Comparison of ENCODE assay signal across 15 cellular contexts in the genomic region with DNA sequence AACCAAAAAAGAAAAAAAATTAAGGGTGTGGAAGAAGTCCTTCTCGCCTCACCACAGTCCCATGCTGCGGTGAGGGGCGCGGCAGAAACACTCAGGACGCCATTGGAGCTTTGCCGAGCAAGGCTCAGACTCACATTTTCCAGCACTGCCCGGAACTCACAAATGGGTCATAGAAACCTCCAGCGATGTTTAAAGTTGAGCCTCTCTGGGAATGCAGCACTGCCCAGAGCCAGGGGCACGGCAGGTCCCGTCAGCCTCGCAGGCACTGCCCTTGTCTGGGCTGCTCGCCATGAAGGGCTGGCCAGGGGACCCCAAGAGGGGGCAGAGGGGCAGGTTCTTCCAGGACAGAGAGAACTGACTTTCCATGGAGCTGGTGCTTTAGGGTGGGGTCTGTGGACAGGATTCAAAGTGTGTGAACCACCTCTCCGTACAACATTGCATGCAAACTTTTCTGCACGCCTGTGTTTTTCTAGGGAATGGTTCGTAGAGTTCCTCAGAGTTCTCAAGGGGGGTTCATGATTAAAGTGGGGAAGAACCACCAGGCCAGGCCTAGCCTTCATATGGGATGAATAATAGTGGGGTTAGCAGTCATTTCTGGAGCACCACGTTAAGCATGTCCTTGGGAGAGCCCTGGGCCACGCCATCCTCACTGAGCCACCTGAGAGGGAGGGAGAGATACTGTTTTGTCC. TPM values are rescaled to one million over a fixed set of nuclear protein-coding genes. Genes with fewer than 3 reads are reported as not detected.
DNase-seq lines count a peak whose midpoint lies in the region; ATAC-seq and TF ChIP-seq lines count a peak whose summit lies in the region.
"Had no signal": no experiment of that assay in that cellular context is flagged by ENCODE, and none has a peak within 500 bp of the region (broad histone marks: within the 10 kb centered on the region; RNA-seq: fewer than 3 reads in every experiment).

No MANE protein-coding gene starts in this region.

- H3K4me1 ChIP-seq in right atrium auricular region (peaks cover 0 to 7% of the 10 kb centered on the region in 2 donors), skeletal muscle tissue (ENCODE audit: control insufficient read depth in 3 of 3, insufficient read depth in 3 of 3, low read length in 3 of 3) (peaks cover 12 to 16% (median 13%) of the 10 kb centered on the region in 3 donors)
- H3K4me1 ChIP-seq: BE2C had no signal

- no peak overlapping the region for H3K4me3 ChIP-seq in AG04450 (ENCODE audit: low read depth, low read length)
- H3K4me3 ChIP-seq in right atrium auricular region = no peak overlapping the region
- no peak overlapping the region for H3K4me3 ChIP-seq in skeletal muscle tissue (ENCODE audit: low read length in 3 of 3)
- H3K4me3 ChIP-seq: GM12878 had no signal

- H3K36me3 ChIP-seq in right atrium auricular region (no peaks in the 10 kb centered on the region), skeletal muscle tissue (ENCODE audit: control insufficient read depth in 3 of 3, insufficient read depth in 3 of 3, low read length in 3 of 3) (no peaks in the 10 kb centered on the region)
- H3K36me3 ChIP-seq: BE2C, WERI-Rb-1 had no signal

- H3K9ac ChIP-seq in skeletal muscle tissue (ENCODE audit: low read depth in 1 of 3, low read length in 3 of 3) = peak overlapping the region in 1 of 3 donors; percentile 8

- H3K27ac ChIP-seq in AG04450 (ENCODE audit: low read depth, low read length) = peak overlapping the region; percentile 70
- H3K27ac ChIP-seq in right atrium auricular region = peak overlapping the region; percentile 36 to 43
- peak overlapping the region; percentile 58 for H3K27ac ChIP-seq in skeletal muscle tissue (ENCODE audit: low read depth, low read length)
- H3K27ac ChIP-seq: WERI-Rb-1 had no signal

- POLR2A ChIA-PET in AG04450 (lab: Yijun Ruan, JAX) = no interaction called here

- no peak for DNase-seq in AG04450 (ENCODE audit: low read depth, low spot score)
- DNase-seq in amniotic stem cell (lab: John Stamatoyannopoulos, UW) = peak; percentile 67
- DNase-seq in right atrium auricular region (ENCODE audit: low spot score) = peak; percentile 76
- DNase-seq in stimulated activated CD4-positive, alpha-beta T cell treated with anti-CD3 and anti-CD28 coated beads, Interleukin-15, amount 100 ng/mL, for 24 hours = no peak
- DNase-seq in NCI-H2107 treated with DMSO at 0.1 percent for 48 hours (lab: John Stamatoyannopoulos, UW; ENCODE audit: unreplicated experiment) = no peak
- no peak for DNase-seq in NCI-H2227 treated with DMSO at 0.1 percent for 48 hours (lab: John Stamatoyannopoulos, UW)
- DNase-seq: activated naive CD4-positive, alpha-beta T cell treated with anti-CD3 and anti-CD28 coated beads, Interleukin-2, amount 10 ng/mL, durations not matched to agents 7 days and 5 days; BE2C; erythroblast; NCI-H1930; WERI-Rb-1 had no signal

- CTCF ChIA-PET in AG04450 (lab: Charles Lee) = interaction anchor here (1.7 to 3.0 kb wide), 2 partner anchors 23 to 34 kb away, joined by 5 to 13 read pairs; no protein-coding TSS in a partner anchor

- H3K27me3 ChIP-seq in AG04450 (ENCODE audit: control insufficient read depth, insufficient read depth, low read length) (no peaks in the 10 kb centered on the region), right atrium auricular region (no peaks in the 10 kb centered on the region), skeletal muscle tissue (ENCODE audit: control insufficient read depth in 3 of 3, insufficient read depth in 3 of 3, low read length in 3 of 3) (peaks cover 28 to 43% (median 38%) of the 10 kb centered on the region in 3 donors)
- H3K27me3 ChIP-seq: BE2C had no signal

- H3K9me3 ChIP-seq in AG04450 (ENCODE audit: control insufficient read depth, insufficient read depth, low read length) (no peaks in the 10 kb centered on the region), right atrium auricular region (no peaks in the 10 kb centered on the region), skeletal muscle tissue (ENCODE audit: control insufficient read depth in 3 of 3, low read length in 3 of 3) (no peaks in the 10 kb centered on the region)
- H3K9me3 ChIP-seq: BE2C had no signal

- ATAC-seq in HG03135 (IDR thresholded peaks at IDR 0.05; ENCODE audit: unreplicated experiment) = no peak
- ATAC-seq: GM12878 had no signal

- TF ChIP-seq CTCF in AG04450 (IDR thresholded peaks at IDR 0.05; ENCODE audit: low read depth, low read length) = no peak
- no peak for TF ChIP-seq CTCF in right atrium auricular region (IDR thresholded peaks at IDR 0.05)

RNA-seq across cellular contexts. Expression of gene PRRX2, which starts 38.4 kb away (rescaled TPM):
- 8.3 and 15.0 TPM in 2 replicates for polyA plus RNA-seq in AG04450 (2011; rRNA removed)
- 4.0 and 4.2 TPM in 2 replicates for polyA minus RNA-seq in AG04450 (2011; rRNA and poly(A)+ RNA removed)
- 1 to 10 TPM; 1.1 to 6.9 TPM for total RNA-seq in right atrium auricular region
- total RNA-seq in skeletal muscle tissue = 3.1 TPM
- total RNA-seq: cerebellum, GM12878 had no signal
- polyA plus RNA-seq: GM12878 had no signal

RNA-seq across cellular contexts. Expression of gene PTGES, which starts 49.0 kb away (rescaled TPM):
- polyA plus RNA-seq in AG04450 (2011; rRNA removed) = 17.0 and 21.4 TPM in 2 replicates
- 14.2 and 19.9 TPM in 2 replicates for polyA minus RNA-seq in AG04450 (2011; rRNA and poly(A)+ RNA removed)
- 1 to 10 TPM; 1.1 to 2.6 TPM for total RNA-seq in right atrium auricular region
- 12.5 TPM for total RNA-seq in skeletal muscle tissue
- total RNA-seq: GM12878 had no signal

Comparison
In these comparisons a context has a peak if more than half of its experiments do, and no peak if none do; other contexts are left out.
1. DNase-seq: peak in amniotic stem cell (single experiment) and right atrium auricular region (single experiment); none in AG04450 (single experiment), stimulated activated CD4-positive, alpha-beta T cell treated with anti-CD3 and anti-CD28 coated beads, Interleukin-15, amount 100 ng/mL, for 24 hours (single experiment), NCI-H2107 treated with DMSO at 0.1 percent for 48 hours (single experiment) and NCI-H2227 treated with DMSO at 0.1 percent for 48 hours (single experiment).
2. Peak in every context shown above with its lines, with median percentiles within 50 percentile points of each other: H3K27ac ChIP-seq.